ENCODE assay signal across 12 cellular contexts in the genomic region with DNA sequence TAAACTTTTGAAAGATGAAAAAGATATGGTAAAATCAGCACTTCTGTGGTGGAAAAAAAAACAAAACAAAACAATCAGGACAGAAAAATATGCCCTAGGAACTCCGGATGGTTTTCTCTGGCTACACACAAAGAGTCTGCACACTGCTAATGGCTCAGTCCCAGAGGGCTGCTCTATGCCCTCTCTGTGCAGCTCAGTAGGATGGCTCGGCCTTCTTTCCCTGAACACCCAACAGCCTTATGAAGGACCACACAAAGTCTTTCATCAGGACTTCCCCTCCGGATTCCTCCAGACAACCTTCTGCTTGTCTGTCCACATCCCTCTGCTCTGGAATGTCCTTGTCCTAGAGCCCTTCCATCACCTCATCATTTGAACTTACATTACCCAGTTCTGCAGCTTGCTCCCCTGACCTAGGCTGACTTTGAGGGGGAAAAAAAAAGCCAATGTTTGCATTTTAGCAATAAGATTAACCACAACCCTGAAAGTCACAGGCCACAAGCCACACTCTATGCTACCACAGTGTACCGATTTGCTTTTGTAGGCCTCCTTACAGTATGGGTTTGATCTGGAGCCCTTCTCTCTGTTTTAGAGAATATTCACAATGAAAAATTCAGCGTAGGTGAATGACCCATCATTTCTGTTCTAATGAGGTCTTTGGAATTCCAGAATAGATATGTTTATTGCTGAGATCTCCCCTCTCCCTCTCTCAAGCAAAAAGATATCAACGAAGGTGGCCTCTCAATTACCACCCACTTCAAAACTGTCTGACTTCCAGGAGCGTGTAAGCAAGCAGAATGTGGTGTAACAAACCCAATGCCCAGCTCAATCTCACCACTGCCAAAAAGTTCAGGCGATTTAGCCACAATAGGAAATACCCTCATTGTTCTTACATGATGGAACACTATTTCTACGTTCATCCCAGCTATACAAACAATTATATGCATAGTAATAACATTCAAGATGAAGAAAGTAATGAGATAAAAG.
DNase-seq lines count a peak whose midpoint lies in the region; ATAC-seq, FAIRE-seq and TF ChIP-seq lines count a peak whose summit lies in the region.
"Had no signal": no experiment of that assay in that cellular context is flagged by ENCODE, and none has a peak within 500 bp of the region (broad histone marks: within the 10 kb centered on the region; RNA-seq: fewer than 3 reads in every experiment).

No MANE protein-coding gene starts in this region.

- H3K27me3 Mint-ChIP-seq in activated T-cell treated with anti-CD3 and anti-CD28 coated beads, Interleukin-2, amount 50 U/mL, for 72 hours (ENCODE audit: low read depth), result peaks cover 7% of the 10 kb centered on the region

- FAIRE-seq in GM12891 (lab: Jason Lieb, UNC), result peak; percentile 89
- FAIRE-seq: H1 had no signal

- DNase-seq in GM12891 (ENCODE audit: insufficient read length, low spot score) (peak; percentile 13), transverse colon (no peak), NCI-H345 treated with DMSO at 0.1 percent for 48 hours (lab: John Stamatoyannopoulos, UW; ENCODE audit: unreplicated experiment) (no peak), posterior cingulate gyrus (no peak), left lung (no peak)
- DNase-seq in activated T-cell treated with anti-CD3 and anti-CD28 coated beads, Interleukin-2, amount 50 U/mL, for 72 hours, result peak; percentile 45 to 61
- DNase-seq: activated effector memory CD4-positive, alpha-beta T cell treated with Interleukin-2 at 50 U/mL for 16 hours had no signal

- in situ Hi-C loops in transverse colon (cut with MboI; ENCODE audit: low pct_ligation_motif_present in 1 of 4, low pct_unique_long_range_greater_than_20kb in 1 of 4, low sequenced_read_pairs in 3 of 4), result no loop called here

- no peaks in the 10 kb centered on the region for H3K4me1 ChIP-seq in transverse colon
- no peaks in the 10 kb centered on the region for H3K4me1 ChIP-seq in left lung

- H3K27ac ChIP-seq in transverse colon, result no peak overlapping the region
- no peak overlapping the region for H3K27ac ChIP-seq in left lung

- H3K4me1 Mint-ChIP-seq in activated T-cell treated with anti-CD3 and anti-CD28 coated beads, Interleukin-2, amount 50 U/mL, for 72 hours (ENCODE audit: low read depth), result peaks cover 52% of the 10 kb centered on the region

- H3K9me3 Mint-ChIP-seq in activated T-cell treated with anti-CD3 and anti-CD28 coated beads, Interleukin-2, amount 50 U/mL, for 72 hours, result peaks cover 0 to 8% of the 10 kb centered on the region in 2 donors

- no peak for TF ChIP-seq EP300 in transverse colon (IDR thresholded peaks at IDR 0.05; ENCODE audit: low read depth)

- TF ChIP-seq POLR2A in GM12891 (IDR thresholded peaks at IDR 0.05; ENCODE audit: low read depth, low read length), result no peak
- TF ChIP-seq POLR2A in transverse colon (IDR thresholded peaks at IDR 0.05), result no peak

- H3K9me3 ChIP-seq in transverse colon (peaks cover 0 to 7% of the 10 kb centered on the region in 2 donors), left lung (peaks cover 0 to 10% of the 10 kb centered on the region in 2 donors)

- 81 to 84% methylated on average over 5 to 9 of the region's 9 CpGs for WGBS in transverse colon (ENCODE audit: low coverage in 1 of 2), 2 donors

- TF ChIP-seq CTCF in transverse colon (IDR thresholded peaks at IDR 0.05) (no peak), left lung (IDR thresholded peaks at IDR 0.05) (no peak)

- H3K27me3 ChIP-seq in transverse colon (no peaks in the 10 kb centered on the region), left lung (no peaks in the 10 kb centered on the region)

- H3K4me3 ChIP-seq in transverse colon (no peak overlapping the region), left lung (no peak overlapping the region)
- H3K4me3 ChIP-seq: smooth muscle cell had no signal

- H3K36me3 ChIP-seq in transverse colon, result no peaks in the 10 kb centered on the region
- H3K36me3 ChIP-seq in left lung, result no peaks in the 10 kb centered on the region

- H3K4me3 Mint-ChIP-seq in activated T-cell treated with anti-CD3 and anti-CD28 coated beads, Interleukin-2, amount 50 U/mL, for 72 hours, result peak overlapping the region; percentile 42 to 58

- peak; percentile 93 for ATAC-seq in GM19351 (IDR thresholded peaks at IDR 0.05; ENCODE audit: unreplicated experiment)
- peak; percentile 90 for ATAC-seq in HG03025 (IDR thresholded peaks at IDR 0.05; ENCODE audit: low FRiP score, unreplicated experiment)
- peak; percentile 91 to 98 for ATAC-seq in activated T-cell treated with anti-CD3 and anti-CD28 coated beads, Interleukin-2, amount 50 U/mL, for 72 hours (replicated peaks in 1 of 2)
- no peak for ATAC-seq in left lung
- ATAC-seq: Right ventricle myocardium inferior had no signal

- H3K36me3 Mint-ChIP-seq in activated T-cell treated with anti-CD3 and anti-CD28 coated beads, Interleukin-2, amount 50 U/mL, for 72 hours (ENCODE audit: insufficient read depth in 2 of 2), result peaks cover 9 to 15% of the 10 kb centered on the region in 2 donors

- intact Hi-C loops in transverse colon (cut with DNase I; ENCODE audit: low total_unique reads), result no loop called here
- intact Hi-C loops in posterior cingulate gyrus (cut with DNase I), result no loop called here
- intact Hi-C loops in left lung (cut with DNase I), result no loop called here

- H3K27ac Mint-ChIP-seq in activated T-cell treated with anti-CD3 and anti-CD28 coated beads, Interleukin-2, amount 50 U/mL, for 72 hours, result peak overlapping the region; percentile 36

TF ChIP-seq in GM12891, 5 proteins besides CTCF, POLR2A, EP300 and RAD21:
- TF ChIP-seq POU2F2 (IDR thresholded peaks at IDR 0.05; ENCODE audit: low read depth, low read length) (peak; percentile 89), POLR2AphosphoS5 (IDR thresholded peaks at IDR 0.05; ENCODE audit: low read depth, low read length) (no peak)
TF ChIP-seq in GM12891: peak in this region for 1.

Comparison
In these comparisons a context has a peak if more than half of its experiments do, and no peak if none do; other contexts are left out.
1. DNase-seq: peak in GM12891 (single experiment) and activated T-cell treated with anti-CD3 and anti-CD28 coated beads, Interleukin-2, amount 50 U/mL, for 72 hours (2 of 2); none in transverse colon (single experiment), NCI-H345 treated with DMSO at 0.1 percent for 48 hours (single experiment), posterior cingulate gyrus (0 of 10) and left lung (0 of 2).